30 cellular contexts compared by ENCODE assay signal in genomic region chr12:123750159-123750656, GRCh38. TPM values are rescaled to one million over a fixed set of nuclear protein-coding genes. Genes with fewer than 3 reads are reported as not detected.
"Had no signal": no experiment of that assay in that cellular context is flagged by ENCODE, and none has a peak within 500 bp of the region (broad histone marks: within the 10 kb centered on the region; RNA-seq: fewer than 3 reads in every experiment).

No MANE protein-coding gene starts in this region.

- H3K4me3 ChIP-seq: adrenal gland, body of pancreas, esophagus squamous epithelium, gastroesophageal sphincter had no signal

- H3K27ac ChIP-seq: adrenal gland, body of pancreas, epithelial cell of prostate, esophagus squamous epithelium, gastroesophageal sphincter, VCaP had no signal

- H3K9me3 Mint-ChIP-seq: activated CD4-positive, alpha-beta T cell treated with anti-CD3 and anti-CD28 coated beads, Interleukin-2, amount 10 ng/mL, durations not matched to agents 7 days and 5 days; activated T-cell treated with anti-CD3 and anti-CD28 coated beads, Interleukin-2, amount 50 U/mL, for 4 hours; activated T-helper 17 cell treated with anti-CD3 and anti-CD28 coated beads, Interleukin-2, amount 50 U/mL, for 72 hours; WTC11 had no signal

- H3K4me1 ChIP-seq: adrenal gland, body of pancreas, gastroesophageal sphincter had no signal

- H3K27me3 Mint-ChIP-seq: activated CD4-positive, alpha-beta T cell treated with anti-CD3 and anti-CD28 coated beads, Interleukin-2, amount 10 ng/mL, durations not matched to agents 7 days and 5 days; activated naive CD8-positive, alpha-beta T cell; activated T-helper 17 cell treated with anti-CD3 and anti-CD28 coated beads, Interleukin-2, amount 50 U/mL, for 72 hours had no signal

- H3K4me1 Mint-ChIP-seq: activated T-helper 17 cell treated with anti-CD3 and anti-CD28 coated beads, Interleukin-2, amount 50 U/mL, for 72 hours; WTC11 had no signal

- H3K4me3 Mint-ChIP-seq: activated CD4-positive, alpha-beta T cell treated with anti-CD3 and anti-CD28 coated beads, Interleukin-2, amount 10 ng/mL, durations not matched to agents 7 days and 5 days; activated naive CD8-positive, alpha-beta T cell; activated T-cell treated with anti-CD3 and anti-CD28 coated beads, Interleukin-2, amount 50 U/mL, for 4 hours; activated T-helper 17 cell treated with anti-CD3 and anti-CD28 coated beads, Interleukin-2, amount 50 U/mL, for 72 hours; WTC11 had no signal

- FAIRE-seq: colon, endometrium, TTC549 had no signal

- H3K27ac Mint-ChIP-seq: activated CD4-positive, alpha-beta T cell treated with anti-CD3 and anti-CD28 coated beads, Interleukin-2, amount 10 ng/mL, durations not matched to agents 7 days and 5 days; activated naive CD8-positive, alpha-beta T cell; activated T-helper 17 cell treated with anti-CD3 and anti-CD28 coated beads, Interleukin-2, amount 50 U/mL, for 72 hours; WTC11 had no signal

- H3K9me3 ChIP-seq: adrenal gland, body of pancreas, esophagus squamous epithelium, gastroesophageal sphincter had no signal

- ATAC-seq: activated T-cell treated with anti-CD3 and anti-CD28 coated beads, Interleukin-2, amount 50 U/mL, for 4 hours; activated T-helper 17 cell treated with anti-CD3 and anti-CD28 coated beads, Interleukin-2, amount 50 U/mL, for 72 hours; body of pancreas; gastroesophageal sphincter; WTC11 had no signal

- H3K27me3 ChIP-seq: adrenal gland, body of pancreas, esophagus squamous epithelium, gastroesophageal sphincter had no signal

- DNase-seq: activated CD4-positive, alpha-beta T cell treated with anti-CD3 and anti-CD28 coated beads for 1 hour; activated CD4-positive, alpha-beta T cell treated with anti-CD3 and anti-CD28 coated beads for 4 hours; activated CD4-positive, alpha-beta T cell treated with anti-CD3 and anti-CD28 coated beads, Interleukin-2, amount 10 ng/mL, durations not matched to agents 7 days and 5 days; activated CD4-positive, alpha-beta T cell treated with anti-CD3 and anti-CD28 coated beads, Interleukin-2, amount 50 U/mL, for 4 hours; activated effector memory CD4-positive, alpha-beta T cell treated with Interleukin-2 at 50 U/mL for 16 hours; activated gamma-delta T cell treated with Interleukin-2 at 50 U/mL for 16 hours; activated naive CD4-positive, alpha-beta T cell treated with anti-CD3 and anti-CD28 coated beads, Interleukin-2, amount 50 U/mL, for 16 hours; activated naive CD4-positive, alpha-beta T cell treated with Interleukin-2 at 50 U/mL for 16 hours; activated T-cell treated with anti-CD3 and anti-CD28 coated beads, Interleukin-2, amount 50 U/mL, for 4 hours; adrenal gland; amygdala; aorta; body of pancreas; caudate nucleus; cortex of kidney; dermis blood vessel endothelial cell; effector CD4-positive, alpha-beta T cell; esophagus squamous epithelium; foreskin melanocyte; T-helper 2 cell had no signal

RNA-seq across cellular contexts. Expression of gene DNAH10, which starts 11.9 kb away (rescaled TPM):
- total RNA-seq: dermis blood vessel endothelial cell, esophagus squamous epithelium, gastroesophageal sphincter, glomerular endothelial cell had no signal
